ENCODE assay signal across 9 cellular contexts in the genomic region with DNA sequence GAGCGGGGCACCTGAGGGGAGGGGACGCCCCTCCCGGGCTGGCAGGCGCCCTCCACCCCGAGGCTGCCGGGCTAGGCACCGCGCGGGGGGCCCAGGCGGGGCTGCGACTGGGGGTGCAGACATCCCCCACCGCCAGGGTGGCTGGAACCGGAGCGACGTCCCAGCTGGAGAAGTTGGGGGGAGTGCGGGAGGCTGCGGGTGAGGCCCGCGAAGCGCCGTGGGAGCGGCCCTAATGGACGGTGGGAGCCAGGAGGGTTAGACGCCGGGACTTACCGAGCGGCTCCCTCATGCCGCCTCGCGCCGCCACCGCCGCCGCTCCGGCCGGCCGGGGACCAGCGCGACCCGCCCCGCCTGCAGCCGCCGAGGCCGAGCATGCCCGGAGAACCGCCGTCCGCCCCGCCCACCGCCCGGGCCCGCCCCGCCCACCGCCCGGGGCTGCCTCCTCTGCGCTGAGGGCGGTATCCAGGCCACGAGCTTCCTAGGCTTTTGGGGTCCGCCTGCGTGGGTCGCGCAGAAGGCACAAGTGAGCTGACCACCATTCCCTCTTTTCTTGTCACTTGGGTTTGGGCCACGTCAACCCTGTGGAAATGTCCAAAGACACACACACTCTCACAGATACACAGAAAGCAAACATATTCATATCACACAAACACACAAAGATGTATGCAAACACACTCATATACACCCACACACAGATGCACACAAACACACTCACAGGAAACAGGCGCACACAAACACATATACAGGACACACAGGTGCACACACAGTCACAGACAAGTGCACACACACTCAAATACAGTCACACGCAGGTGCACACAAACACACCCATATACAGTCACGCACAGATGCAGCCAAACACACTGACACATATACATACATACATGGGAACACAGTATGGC. TPM values are rescaled to one million over a fixed set of nuclear protein-coding genes. Genes with fewer than 3 reads are reported as not detected.
DNase-seq lines count a peak whose midpoint lies in the region; TF ChIP-seq lines count a peak whose summit lies in the region.
"Had no signal": no experiment of that assay in that cellular context is flagged by ENCODE, and none has a peak within 500 bp of the region (broad histone marks: within the 10 kb centered on the region; RNA-seq: fewer than 3 reads in every experiment).

A gene with protein sequence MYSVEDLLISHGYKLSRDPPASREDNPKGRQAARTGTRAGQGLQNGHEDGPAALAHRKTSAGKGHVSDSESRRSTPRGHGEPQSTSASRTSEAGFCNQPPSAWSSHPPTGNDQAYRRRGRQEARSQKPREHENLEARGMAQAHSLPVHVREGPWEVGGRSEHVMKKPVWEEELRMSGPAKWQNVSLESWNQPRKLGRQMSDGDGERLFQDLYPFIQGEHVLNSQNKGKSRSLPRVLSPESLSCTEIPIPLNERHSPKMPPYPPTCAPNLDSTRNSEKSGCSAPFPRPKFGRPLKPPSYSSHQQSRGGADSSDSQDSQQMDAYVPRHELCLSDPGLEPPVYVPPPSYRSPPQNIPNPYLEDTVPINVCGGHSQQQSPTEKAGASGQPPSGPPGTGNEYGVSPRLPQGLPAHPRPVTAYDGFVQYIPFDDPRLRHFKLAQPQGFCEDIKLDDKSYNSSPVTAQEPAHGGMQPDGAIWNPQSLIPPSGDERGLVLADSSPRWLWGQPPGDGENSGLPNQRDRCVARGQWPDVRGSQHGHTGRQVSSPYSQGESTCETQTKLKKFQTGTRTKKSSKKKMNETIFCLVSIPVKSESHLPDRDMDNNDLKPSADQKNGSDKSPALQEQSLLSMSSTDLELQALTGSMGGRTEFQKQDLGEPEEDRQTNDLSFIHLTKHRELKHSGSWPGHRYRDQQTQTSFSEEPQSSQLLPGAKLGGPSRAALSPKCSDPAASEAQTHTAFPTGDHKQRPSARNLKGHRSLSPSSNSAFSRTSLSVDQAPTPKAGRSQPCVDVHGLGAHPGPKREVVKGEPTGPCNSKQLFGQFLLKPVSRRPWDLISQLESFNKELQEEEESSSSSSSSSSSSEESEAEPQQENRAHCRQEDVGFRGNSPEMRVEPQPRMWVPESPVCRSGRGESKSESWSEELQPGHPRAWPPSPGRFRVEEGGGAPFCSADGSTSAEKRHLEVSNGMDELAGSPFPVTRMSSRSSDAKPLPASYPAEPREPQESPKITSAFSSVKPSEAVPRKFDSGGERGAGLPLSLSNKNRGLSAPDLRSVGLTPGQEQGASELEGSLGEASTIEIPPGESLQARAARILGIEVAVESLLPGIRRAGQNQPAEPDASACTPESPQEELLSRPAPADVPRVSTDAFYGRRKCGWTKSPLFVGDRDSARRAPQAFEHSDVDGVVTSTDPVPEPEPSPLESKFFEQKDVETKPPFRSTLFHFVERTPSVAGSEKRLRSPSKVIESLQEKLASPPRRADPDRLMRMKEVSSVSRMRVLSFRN (N-terminal part only) (minus strand): TSS at position 378 of the 899 bp plus-strand sequence. CDS start 11,774 bp downstream, outside the sequence.

- no peaks in the 10 kb centered on the region for H3K36me3 ChIP-seq in MG63

- POLR2A ChIA-PET in activated CD4-positive, alpha-beta memory T cell treated with anti-CD3 and anti-CD28 coated beads for 36 hours (lab: Charles Lee) = no interaction called here

- peaks cover 8% of the 10 kb centered on the region for H3K4me1 Mint-ChIP-seq in activated CD4-positive, alpha-beta memory T cell treated with anti-CD3 and anti-CD28 coated beads for 36 hours (ENCODE audit: low read depth)

- H3K9me3 ChIP-seq in MG63 = no peaks in the 10 kb centered on the region

- H3K36me3 Mint-ChIP-seq in activated CD4-positive, alpha-beta memory T cell treated with anti-CD3 and anti-CD28 coated beads for 36 hours = no peaks in the 10 kb centered on the region

- WGBS in lower leg skin, 2 donors = 4 to 13% methylated on average over 17 to 55 of the region's 66 CpGs

- H3K27ac Mint-ChIP-seq in activated CD4-positive, alpha-beta memory T cell treated with anti-CD3 and anti-CD28 coated beads for 36 hours = no peak within 1 kb of the TSS

- DNase-seq in NCI-H345 (lab: John Stamatoyannopoulos, UW) (peak; percentile 52), NCI-H345 treated with DMSO at 0.1 percent for 48 hours (lab: John Stamatoyannopoulos, UW; ENCODE audit: unreplicated experiment) (no peak), MG63 (peak; percentile 78), ecto neural progenitor cell (ENCODE audit: low spot score) (peak; percentile 88), lower leg skin (ENCODE audit: low spot score in 2 of 2) (peak; percentile 59 to 95), NCI-H2171 treated with DMSO at 0.1 percent for 48 hours (lab: John Stamatoyannopoulos, UW) (no peak)
- peak; percentile 63 for DNase-seq in activated CD4-positive, alpha-beta memory T cell treated with anti-CD3 and anti-CD28 coated beads for 36 hours
- peak; percentile 17 to 62 for DNase-seq in stimulated activated CD4-positive, alpha-beta T cell treated with anti-CD3 and anti-CD28 coated beads, Interleukin-4, amount 100 ng/mL, for 4 hours
- DNase-seq: DND-41 had no signal

- TF ChIP-seq POLR2A in lower leg skin (IDR thresholded peaks at IDR 0.05) = no peak

- peaks cover 46% of the 10 kb centered on the region for H3K27me3 Mint-ChIP-seq in activated CD4-positive, alpha-beta memory T cell treated with anti-CD3 and anti-CD28 coated beads for 36 hours

- no peaks in the 10 kb centered on the region for H3K9me3 Mint-ChIP-seq in activated CD4-positive, alpha-beta memory T cell treated with anti-CD3 and anti-CD28 coated beads for 36 hours

- H3K27me3 ChIP-seq in MG63 = no peaks in the 10 kb centered on the region

- H3K4me3 ChIP-seq in MG63 (peak within 1 kb of the TSS; percentile 60), lower leg skin (ENCODE audit: low read depth, poor library complexity, severe bottlenecking) (peak within 1 kb of the TSS; percentile 51)

- TF ChIP-seq CTCF in lower leg skin (IDR thresholded peaks at IDR 0.05) = no peak

- intact Hi-C loops in activated CD4-positive, alpha-beta memory T cell treated with anti-CD3 and anti-CD28 coated beads for 36 hours (cut with micrococcal nuclease) = no loop called here
- intact Hi-C loops in lower leg skin (cut with DNase I; ENCODE audit: low total_unique reads) = no loop called here

- peak within 1 kb of the TSS; percentile 40 for H3K4me3 Mint-ChIP-seq in activated CD4-positive, alpha-beta memory T cell treated with anti-CD3 and anti-CD28 coated beads for 36 hours

- CTCF ChIA-PET in activated CD4-positive, alpha-beta memory T cell treated with anti-CD3 and anti-CD28 coated beads for 36 hours (lab: Charles Lee) = no interaction called here

RNA-seq across cellular contexts. Expression of the gene that starts here (rescaled TPM):
- total RNA-seq in MG63 (2014; rRNA removed; shearing (Covaris generic); ENCODE audit: low replicate concordance) = 4.6 and 5.8 TPM in 2 replicates
- under 1 TPM in 1 of 2 experiments, not detected in 1; 0.05 TPM for total RNA-seq in activated CD4-positive, alpha-beta memory T cell treated with anti-CD3 and anti-CD28 coated beads for 36 hours
- 10 to 100 TPM in 1 of 4 donors, 1 to 10 TPM in 3; 3.8 to 14.7 (median 4.8) TPM for total RNA-seq in lower leg skin

Comparison
In these comparisons a context has a peak if more than half of its experiments do, and no peak if none do; other contexts are left out.
1. DNase-seq: peak in NCI-H345 (single experiment), MG63 (single experiment), ecto neural progenitor cell (single experiment), lower leg skin (2 of 2) and stimulated activated CD4-positive, alpha-beta T cell treated with anti-CD3 and anti-CD28 coated beads, Interleukin-4, amount 100 ng/mL, for 4 hours (2 of 2); none in NCI-H345 treated with DMSO at 0.1 percent for 48 hours (single experiment) and NCI-H2171 treated with DMSO at 0.1 percent for 48 hours (single experiment).
2. Peak in DNase-seq in activated CD4-positive, alpha-beta memory T cell treated with anti-CD3 and anti-CD28 coated beads for 36 hours; RNA of the gene not detected or under 1 TPM.